1 cellular context compared by ENCODE assay signal in genomic region chr13:111281751-111282311, GRCh38.
TF ChIP-seq lines count a peak whose summit lies in the region.

No MANE protein-coding gene starts in this region.

TF ChIP-seq in IMR-90, 13 proteins besides CTCF, POLR2A, EP300 and RAD21 (continued from another document):
- no peak for TF ChIP-seq CHD1 (IDR thresholded peaks at IDR 0.05; ENCODE audit: low read depth, low read length)
